In the genomic region with DNA sequence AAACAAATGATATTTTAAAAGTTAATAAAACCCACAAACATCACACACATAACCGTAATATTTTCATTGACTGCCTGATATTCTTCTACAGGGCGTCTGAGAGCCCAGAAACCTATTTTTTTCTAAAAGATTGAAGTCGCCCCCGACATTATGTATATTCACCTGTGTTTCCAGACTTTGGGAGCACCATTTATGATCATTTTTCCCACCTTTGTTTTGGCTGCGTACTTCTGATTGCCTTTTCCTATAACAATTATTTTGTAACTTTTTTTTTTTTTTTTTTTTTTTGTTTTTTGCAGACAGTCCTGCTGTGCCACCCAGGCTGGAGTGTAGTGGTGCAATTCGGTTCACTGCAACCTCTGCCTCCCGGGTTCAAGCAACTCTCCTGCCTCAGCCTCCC, we compare ENCODE assay signal across 11 cellular contexts. TPM values are rescaled to one million over a fixed set of nuclear protein-coding genes. Genes with fewer than 3 reads are reported as not detected.
DNase-seq lines count a peak whose midpoint lies in the region; ATAC-seq, FAIRE-seq and TF ChIP-seq lines count a peak whose summit lies in the region.
"Had no signal": no experiment of that assay in that cellular context is flagged by ENCODE, and none has a peak within 500 bp of the region (broad histone marks: within the 10 kb centered on the region; RNA-seq: fewer than 3 reads in every experiment).

No MANE protein-coding gene starts in this region.

- peaks cover 35% of the 10 kb centered on the region for H3K79me2 ChIP-seq in OCI-LY1 (ENCODE audit: insufficient read depth, low read length)

- no peaks in the 10 kb centered on the region for H3K4me1 Mint-ChIP-seq in Caco-2 (ENCODE audit: low read depth, unreplicated experiment)
- H3K4me1 Mint-ChIP-seq in endothelial cell (ENCODE audit: unreplicated experiment) = peaks cover 20% of the 10 kb centered on the region

- no peak for FAIRE-seq in pancreas (lab: Jason Lieb, UNC)

- H3K9me3 ChIP-seq in Caco-2 (no peaks in the 10 kb centered on the region), OCI-LY1 (ENCODE audit: low read length) (no peaks in the 10 kb centered on the region), pancreas (no peaks in the 10 kb centered on the region)
- H3K9me3 ChIP-seq: thyroid gland had no signal

- no peak overlapping the region for H2AFZ ChIP-seq in OCI-LY1 (ENCODE audit: low read length)

- H3K27ac ChIP-seq in OCI-LY1 (ENCODE audit: low read depth, low read length, poor library complexity, severe bottlenecking) (peak overlapping the region; percentile 78), pancreas (peak overlapping the region in 1 of 4 donors; percentile 93)

- H3K36me3 ChIP-seq in Caco-2 (ENCODE audit: control insufficient read depth, insufficient read depth, low read length) (no peaks in the 10 kb centered on the region), OCI-LY1 (ENCODE audit: insufficient read depth, low read length) (peaks cover 8% of the 10 kb centered on the region; the same call in 1 of the 2 replicates), pancreas (no peaks in the 10 kb centered on the region)
- H3K36me3 ChIP-seq: thyroid gland had no signal

- H3K27ac Mint-ChIP-seq in Caco-2 (ENCODE audit: unreplicated experiment) (peak overlapping the region; percentile 85), endothelial cell (ENCODE audit: unreplicated experiment) (no peak overlapping the region)

- 79 to 86% methylated on average over 7 of the region's 7 CpGs for WGBS in pancreas, 2 donors

- intact Hi-C loops in Caco-2 (cut with micrococcal nuclease; ENCODE audit: unreplicated experiment) (loop anchor here (2.0 to 10.0 kb wide), 2 partner anchors 63 to 123 kb away; a partner anchor contains a TSS), pancreas (cut with DNase I) (no loop called here)

- no peak for TF ChIP-seq CTCF in Caco-2 (IDR thresholded peaks at IDR 0.05; ENCODE audit: insufficient read depth in 1 of 2, low read depth in 1 of 2, low read length in 1 of 2, severe bottlenecking in 1 of 2, unreplicated experiment in 1 of 2)
- TF ChIP-seq CTCF in OCI-LY1 (IDR thresholded peaks at IDR 0.05; ENCODE audit: low read length) = no peak
- TF ChIP-seq CTCF in endothelial cell (IDR thresholded peaks at IDR 0.05; ENCODE audit: unreplicated experiment) = no peak
- TF ChIP-seq CTCF in pancreas (IDR thresholded peaks at IDR 0.05) = no peak

- peak overlapping the region; percentile 71 for H3K4me2 ChIP-seq in OCI-LY1 (ENCODE audit: low read length)

- no peaks in the 10 kb centered on the region for H3F3A ChIP-seq in OCI-LY1 (ENCODE audit: insufficient read depth, low read length)

- H3K27me3 Mint-ChIP-seq in Caco-2 (ENCODE audit: insufficient read depth, unreplicated experiment) (no peaks in the 10 kb centered on the region), endothelial cell (ENCODE audit: unreplicated experiment) (peaks cover 3% of the 10 kb centered on the region)

- no TSS peak for BruUV-seq in Caco-2 (replicated peaks; lab: Mats Ljungman, UMichigan)

- peak overlapping the region; percentile 96 for H3K4me3 ChIP-seq in Caco-2 (ENCODE audit: low read depth, low read length)
- peak overlapping the region; percentile 96 for H3K4me3 ChIP-seq in OCI-LY1 (ENCODE audit: low read depth, low read length, poor library complexity, severe bottlenecking)
- peak overlapping the region in 3 of 4 donors; percentile 94 to 97 (median 96) for H3K4me3 ChIP-seq in pancreas

- H3K9ac ChIP-seq in OCI-LY1 (ENCODE audit: low read length) = peak overlapping the region; percentile 87

- H3K9me3 Mint-ChIP-seq in Caco-2 (ENCODE audit: unreplicated experiment) (no peaks in the 10 kb centered on the region), endothelial cell (ENCODE audit: unreplicated experiment) (no peaks in the 10 kb centered on the region)

- H3K36me3 Mint-ChIP-seq in Caco-2 (ENCODE audit: insufficient read depth, unreplicated experiment) (peaks cover 21% of the 10 kb centered on the region), endothelial cell (ENCODE audit: low read depth, unreplicated experiment) (peaks cover 10% of the 10 kb centered on the region)

- ATAC-seq in pancreas (no peak), HG03439 (IDR thresholded peaks at IDR 0.05; ENCODE audit: unreplicated experiment) (no peak), HG03159 (IDR thresholded peaks at IDR 0.05; ENCODE audit: unreplicated experiment) (no peak)

- POLR2A ChIA-PET in Caco-2 (lab: Charles Lee) = no interaction called here

- H3K27me3 ChIP-seq in Caco-2 (replicated peaks; ENCODE audit: control insufficient read depth, insufficient read depth, low read length) = no peaks in the 10 kb centered on the region
- H3K27me3 ChIP-seq in OCI-LY1 (ENCODE audit: insufficient read depth, low read length) = no peaks in the 10 kb centered on the region
- H3K27me3 ChIP-seq in pancreas = no peaks in the 10 kb centered on the region
- H3K27me3 ChIP-seq: thyroid gland had no signal

- H3K4me3 Mint-ChIP-seq in Caco-2 (ENCODE audit: unreplicated experiment) = peak overlapping the region; percentile 92
- H3K4me3 Mint-ChIP-seq in endothelial cell (ENCODE audit: unreplicated experiment) = peak overlapping the region; percentile 94

- no peaks in the 10 kb centered on the region for H4K20me1 ChIP-seq in OCI-LY1 (ENCODE audit: insufficient read depth, low read length)

- DNase-seq in Caco-2 (no peak), endothelial cell (ENCODE audit: low spot score) (no peak), pancreas (no peak), MV-4-11 (lab: John Stamatoyannopoulos, UW) (no peak), globus pallidus (ENCODE audit: low spot score) (no peak)
- DNase-seq: thyroid gland had no signal

- H3K9me2 ChIP-seq in OCI-LY1 (ENCODE audit: low read depth, low read length) = no peaks in the 10 kb centered on the region

- CTCF ChIA-PET in Caco-2 (lab: Charles Lee) = no interaction called here

- peaks cover 14% of the 10 kb centered on the region for H3K4me1 ChIP-seq in Caco-2
- H3K4me1 ChIP-seq in OCI-LY1 (ENCODE audit: insufficient read depth, low read length, severe bottlenecking) = peaks cover 36% of the 10 kb centered on the region
- H3K4me1 ChIP-seq in pancreas = peaks cover 6 to 13% (median 11%) of the 10 kb centered on the region in 3 donors

RNA-seq across cellular contexts. Expression of a gene that starts 0.8 kb away (rescaled TPM):
- total RNA-seq in Caco-2 (2022) (38.5 and 41.7 TPM in 2 replicates), endothelial cell (ENCODE audit: unreplicated experiment) (27.4 TPM), pancreas (10 to 100 TPM; 16.3 to 24.4 (median 19.7) TPM)
- polyA plus RNA-seq in pancreas = 10 to 100 TPM in 1 of 2 donors, 1 to 10 TPM in 1; 5.9 to 12.8 TPM

RNA-seq across cellular contexts. Expression of a gene that starts 36.1 kb away (rescaled TPM):
- total RNA-seq in Caco-2 (2022) (not detected in 2 replicates), endothelial cell (ENCODE audit: unreplicated experiment) (2.4 TPM), pancreas (not detected)
- polyA plus RNA-seq in pancreas = not detected
- total RNA-seq: LHCN-M2, lower leg skin, thyroid gland had no signal
